ENCODE assay signal across 11 cellular contexts in genomic region chr14:68942281-68943035, GRCh38. TPM values are rescaled to one million over a fixed set of nuclear protein-coding genes. Genes with fewer than 3 reads are reported as not detected.
DNase-seq lines count a peak whose midpoint lies in the region; ATAC-seq and TF ChIP-seq lines count a peak whose summit lies in the region.
"Had no signal": no experiment of that assay in that cellular context is flagged by ENCODE, and none has a peak within 500 bp of the region (broad histone marks: within the 10 kb centered on the region; RNA-seq: fewer than 3 reads in every experiment).

No MANE protein-coding gene starts in this region.

- TF ChIP-seq POLR2A in heart left ventricle (IDR thresholded peaks at IDR 0.05) (no peak), vagina (IDR thresholded peaks at IDR 0.05) (no peak)

- ATAC-seq in heart left ventricle = no peak
- ATAC-seq in activated naive CD8-positive, alpha-beta T cell treated with anti-CD3 and anti-CD28 coated beads, Interleukin-2, amount 50 U/mL, for 24 hours = no peak
- no peak for ATAC-seq in mucosa of descending colon
- ATAC-seq: activated CD4-positive, CD25-positive, alpha-beta regulatory T cell treated with anti-CD3 and anti-CD28 coated beads, Interleukin-2, amount 50 U/mL, for 24 hours had no signal

- WGBS in heart left ventricle, 4 donors = 62 to 76% (median 68%) methylated on average over 14 of the region's 14 CpGs
- WGBS in mesodermal cell (ENCODE audit: insufficient coverage in 2 of 2), 2 experiments = 66 to 84% methylated on average over 8 to 10 of the region's 14 CpGs

- TF ChIP-seq CTCF in heart left ventricle (IDR thresholded peaks at IDR 0.05) = no peak
- TF ChIP-seq CTCF in vagina (IDR thresholded peaks at IDR 0.05) = no peak
- TF ChIP-seq CTCF in mucosa of descending colon (IDR thresholded peaks at IDR 0.05) = no peak

- H3K27me3 Mint-ChIP-seq in activated naive CD8-positive, alpha-beta T cell treated with anti-CD3 and anti-CD28 coated beads, Interleukin-2, amount 50 U/mL, for 24 hours = no peaks in the 10 kb centered on the region

- no peaks in the 10 kb centered on the region for H3K36me3 Mint-ChIP-seq in activated naive CD8-positive, alpha-beta T cell treated with anti-CD3 and anti-CD28 coated beads, Interleukin-2, amount 50 U/mL, for 24 hours (ENCODE audit: low read depth)

- H3K9me3 Mint-ChIP-seq in activated naive CD8-positive, alpha-beta T cell treated with anti-CD3 and anti-CD28 coated beads, Interleukin-2, amount 50 U/mL, for 24 hours = no peaks in the 10 kb centered on the region

- H3K4me3 ChIP-seq in heart left ventricle = no peak overlapping the region
- no peak overlapping the region for H3K4me3 ChIP-seq in mesodermal cell (ENCODE audit: extremely low read depth, insufficient read depth, low read length, poor library complexity, severe bottlenecking)
- H3K4me3 ChIP-seq in vagina = no peak overlapping the region
- H3K4me3 ChIP-seq in mucosa of descending colon = no peak overlapping the region

- DNase-seq in heart left ventricle (peak in 1 of 5 donors; percentile 12), cardiac septum (ENCODE audit: low spot score) (no peak), vagina (ENCODE audit: extremely low spot score in 2 of 2) (no peak), NCI-H2171 (lab: John Stamatoyannopoulos, UW) (no peak), GM19240 (ENCODE audit: insufficient read length, low spot score) (no peak), mucosa of descending colon (no peak)
- DNase-seq in activated naive CD8-positive, alpha-beta T cell treated with anti-CD3 and anti-CD28 coated beads, Interleukin-2, amount 50 U/mL, for 24 hours = no peak
- DNase-seq: activated naive CD4-positive, alpha-beta T cell treated with Interleukin-2 at 50 U/mL for 16 hours; NCI-H187 had no signal

- intact Hi-C loops in heart left ventricle (cut with DNase I) = loop anchor here in 2 of 10 donors (5.0 kb wide), 1 partner anchor 35 kb away; the partner anchor contains the start of gene ACTN1 (in 2 of the 2)
- intact Hi-C loops in cardiac septum (cut with DNase I) = no loop called here
- intact Hi-C loops in vagina (cut with DNase I) = no loop called here
- intact Hi-C loops in mucosa of descending colon (cut with DNase I, micrococcal nuclease) = no loop called here

- no peaks in the 10 kb centered on the region for H3K36me3 ChIP-seq in heart left ventricle
- H3K36me3 ChIP-seq in mesodermal cell (ENCODE audit: control insufficient read depth, insufficient read depth, low read length) = peaks cover 48% of the 10 kb centered on the region
- no peaks in the 10 kb centered on the region for H3K36me3 ChIP-seq in vagina
- no peaks in the 10 kb centered on the region for H3K36me3 ChIP-seq in mucosa of descending colon (ENCODE audit: low read depth)

- H3K27ac Mint-ChIP-seq in activated naive CD8-positive, alpha-beta T cell treated with anti-CD3 and anti-CD28 coated beads, Interleukin-2, amount 50 U/mL, for 24 hours = peak overlapping the region; percentile 21

- peaks cover 68% of the 10 kb centered on the region for H3K4me1 Mint-ChIP-seq in activated naive CD8-positive, alpha-beta T cell treated with anti-CD3 and anti-CD28 coated beads, Interleukin-2, amount 50 U/mL, for 24 hours

- H3K27me3 ChIP-seq in heart left ventricle (no peaks in the 10 kb centered on the region), vagina (no peaks in the 10 kb centered on the region)

- H3K4me1 ChIP-seq in heart left ventricle (peaks cover 27 to 100% (median 98%) of the 10 kb centered on the region in 12 donors), mesodermal cell (ENCODE audit: control insufficient read depth, insufficient read depth, low read length, poor library complexity, severe bottlenecking) (peaks cover 93% of the 10 kb centered on the region), vagina (peaks cover 97% of the 10 kb centered on the region), mucosa of descending colon (ENCODE audit: low read depth) (peaks cover 70% of the 10 kb centered on the region)

- H3K4me3 Mint-ChIP-seq in activated naive CD8-positive, alpha-beta T cell treated with anti-CD3 and anti-CD28 coated beads, Interleukin-2, amount 50 U/mL, for 24 hours = no peak overlapping the region

- H3K27ac ChIP-seq in heart left ventricle (peak overlapping the region in 11 of 12 donors; percentile 2 to 98 (median 78)), mesodermal cell (ENCODE audit: low read depth, low read length, severe bottlenecking) (peak overlapping the region; percentile 84), vagina (peak overlapping the region; percentile 28)

- H3K9me3 ChIP-seq in heart left ventricle (no peaks in the 10 kb centered on the region), mesodermal cell (ENCODE audit: control insufficient read depth, low read length) (no peaks in the 10 kb centered on the region), vagina (no peaks in the 10 kb centered on the region), mucosa of descending colon (no peaks in the 10 kb centered on the region)

RNA-seq across cellular contexts. Expression of gene ACTN1, which starts 36.6 kb away (rescaled TPM):
- total RNA-seq in heart left ventricle (100 to 1,000 TPM in 6 of 9 donors, 10 to 100 TPM in 3; 63.6 to 252 (median 110) TPM), cardiac septum (346 TPM), vagina (209 TPM), mucosa of descending colon (100 to 1,000 TPM in 2 of 3 donors, 10 to 100 TPM in 1; 93.7 to 607 (median 128) TPM)
- 10 to 100 TPM; 48.4 to 88.2 TPM for polyA plus RNA-seq in heart left ventricle
- polyA plus RNA-seq in mesodermal cell (2013, experiment 1 of 2) = 357 TPM
- 310 TPM for polyA plus RNA-seq in mesodermal cell (2013, experiment 2 of 2)

Comparison
In these comparisons a context has a peak if more than half of its experiments do, and no peak if none do; other contexts are left out.
1. H3K27ac ChIP-seq: peak in every context shown above with its lines; median percentile 84 in mesodermal cell; 78 in heart left ventricle; 28 in vagina.